ENCODE assay signal across 1 cellular context in the genomic region with DNA sequence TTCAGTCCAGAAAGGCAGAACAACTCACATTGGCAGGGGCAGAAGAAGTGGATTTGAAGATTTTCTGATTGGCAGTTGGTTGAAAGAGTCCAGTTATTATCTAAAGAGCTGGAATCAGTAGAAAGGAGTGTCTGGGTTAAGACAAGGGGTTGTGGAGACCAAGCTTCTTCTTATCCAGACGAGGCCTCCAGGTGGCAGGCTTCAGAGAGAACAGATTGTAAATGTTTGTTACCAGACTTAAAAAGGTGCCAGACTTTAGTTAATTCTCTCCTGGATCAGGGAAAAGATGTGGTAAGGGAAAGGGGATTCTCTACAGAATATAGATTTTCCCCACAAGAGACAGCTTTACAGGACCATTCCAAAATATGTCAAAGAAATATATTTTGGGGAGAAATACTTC.
TF ChIP-seq lines count a peak whose summit lies in the region.

No MANE protein-coding gene starts in this region.

TF ChIP-seq in GM23338, 12 proteins besides CTCF, POLR2A, EP300 and RAD21 (continued from another document):
- TF ChIP-seq, protein P1, sequence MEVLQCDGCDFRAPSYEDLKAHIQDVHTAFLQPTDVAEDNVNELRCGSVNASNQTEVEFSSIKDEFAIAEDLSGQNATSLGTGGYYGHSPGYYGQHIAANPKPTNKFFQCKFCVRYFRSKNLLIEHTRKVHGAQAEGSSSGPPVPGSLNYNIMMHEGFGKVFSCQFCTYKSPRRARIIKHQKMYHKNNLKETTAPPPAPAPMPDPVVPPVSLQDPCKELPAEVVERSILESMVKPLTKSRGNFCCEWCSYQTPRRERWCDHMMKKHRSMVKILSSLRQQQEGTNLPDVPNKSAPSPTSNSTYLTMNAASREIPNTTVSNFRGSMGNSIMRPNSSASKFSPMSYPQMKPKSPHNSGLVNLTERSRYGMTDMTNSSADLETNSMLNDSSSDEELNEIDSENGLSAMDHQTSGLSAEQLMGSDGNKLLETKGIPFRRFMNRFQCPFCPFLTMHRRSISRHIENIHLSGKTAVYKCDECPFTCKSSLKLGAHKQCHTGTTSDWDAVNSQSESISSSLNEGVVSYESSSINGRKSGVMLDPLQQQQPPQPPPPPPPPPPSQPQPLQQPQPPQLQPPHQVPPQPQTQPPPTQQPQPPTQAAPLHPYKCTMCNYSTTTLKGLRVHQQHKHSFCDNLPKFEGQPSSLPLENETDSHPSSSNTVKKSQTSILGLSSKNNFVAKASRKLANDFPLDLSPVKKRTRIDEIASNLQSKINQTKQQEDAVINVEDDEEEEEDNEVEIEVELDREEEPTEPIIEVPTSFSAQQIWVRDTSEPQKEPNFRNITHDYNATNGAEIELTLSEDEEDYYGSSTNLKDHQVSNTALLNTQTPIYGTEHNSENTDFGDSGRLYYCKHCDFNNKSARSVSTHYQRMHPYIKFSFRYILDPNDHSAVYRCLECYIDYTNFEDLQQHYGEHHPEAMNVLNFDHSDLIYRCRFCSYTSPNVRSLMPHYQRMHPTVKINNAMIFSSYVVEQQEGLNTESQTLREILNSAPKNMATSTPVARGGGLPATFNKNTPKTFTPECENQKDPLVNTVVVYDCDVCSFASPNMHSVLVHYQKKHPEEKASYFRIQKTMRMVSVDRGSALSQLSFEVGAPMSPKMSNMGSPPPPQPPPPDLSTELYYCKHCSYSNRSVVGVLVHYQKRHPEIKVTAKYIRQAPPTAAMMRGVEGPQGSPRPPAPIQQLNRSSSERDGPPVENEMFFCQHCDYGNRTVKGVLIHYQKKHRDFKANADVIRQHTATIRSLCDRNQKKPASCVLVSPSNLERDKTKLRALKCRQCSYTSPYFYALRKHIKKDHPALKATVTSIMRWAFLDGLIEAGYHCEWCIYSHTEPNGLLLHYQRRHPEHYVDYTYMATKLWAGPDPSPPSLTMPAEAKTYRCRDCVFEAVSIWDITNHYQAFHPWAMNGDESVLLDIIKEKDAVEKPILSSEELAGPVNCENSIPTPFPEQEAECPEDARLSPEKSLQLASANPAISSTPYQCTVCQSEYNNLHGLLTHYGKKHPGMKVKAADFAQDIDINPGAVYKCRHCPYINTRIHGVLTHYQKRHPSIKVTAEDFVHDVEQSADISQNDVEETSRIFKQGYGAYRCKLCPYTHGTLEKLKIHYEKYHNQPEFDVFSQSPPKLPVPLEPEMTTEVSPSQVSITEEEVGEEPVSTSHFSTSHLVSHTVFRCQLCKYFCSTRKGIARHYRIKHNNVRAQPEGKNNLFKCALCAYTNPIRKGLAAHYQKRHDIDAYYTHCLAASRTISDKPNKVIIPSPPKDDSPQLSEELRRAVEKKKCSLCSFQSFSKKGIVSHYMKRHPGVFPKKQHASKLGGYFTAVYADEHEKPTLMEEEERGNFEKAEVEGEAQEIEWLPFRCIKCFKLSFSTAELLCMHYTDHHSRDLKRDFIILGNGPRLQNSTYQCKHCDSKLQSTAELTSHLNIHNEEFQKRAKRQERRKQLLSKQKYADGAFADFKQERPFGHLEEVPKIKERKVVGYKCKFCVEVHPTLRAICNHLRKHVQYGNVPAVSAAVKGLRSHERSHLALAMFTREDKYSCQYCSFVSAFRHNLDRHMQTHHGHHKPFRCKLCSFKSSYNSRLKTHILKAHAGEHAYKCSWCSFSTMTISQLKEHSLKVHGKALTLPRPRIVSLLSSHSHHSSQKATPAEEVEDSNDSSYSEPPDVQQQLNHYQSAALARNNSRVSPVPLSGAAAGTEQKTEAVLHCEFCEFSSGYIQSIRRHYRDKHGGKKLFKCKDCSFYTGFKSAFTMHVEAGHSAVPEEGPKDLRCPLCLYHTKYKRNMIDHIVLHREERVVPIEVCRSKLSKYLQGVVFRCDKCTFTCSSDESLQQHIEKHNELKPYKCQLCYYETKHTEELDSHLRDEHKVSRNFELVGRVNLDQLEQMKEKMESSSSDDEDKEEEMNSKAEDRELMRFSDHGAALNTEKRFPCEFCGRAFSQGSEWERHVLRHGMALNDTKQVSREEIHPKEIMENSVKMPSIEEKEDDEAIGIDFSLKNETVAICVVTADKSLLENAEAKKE (CRISPR knock-in tag; IDR thresholded peaks at IDR 0.05): no peak
- TF ChIP-seq STAT1 (IDR thresholded peaks at IDR 0.05; ENCODE audit: unreplicated experiment) (no peak), ZNF114 (CRISPR knock-in tag; IDR thresholded peaks at IDR 0.05) (no peak), NANOG (IDR thresholded peaks at IDR 0.05; ENCODE audit: borderline replicate concordance) (no peak), CREB1 (CRISPR knock-in tag; IDR thresholded peaks at IDR 0.05; ENCODE audit: low read depth) (no peak), EZH2 (IDR thresholded peaks at IDR 0.05; ENCODE audit: low read depth, unreplicated experiment) (no peak), JUNB (IDR thresholded peaks at IDR 0.05; ENCODE audit: unreplicated experiment) (no peak), POLR2AphosphoS5 (IDR thresholded peaks at IDR 0.05; ENCODE audit: low read depth) (no peak)
- TF ChIP-seq, protein P2, sequence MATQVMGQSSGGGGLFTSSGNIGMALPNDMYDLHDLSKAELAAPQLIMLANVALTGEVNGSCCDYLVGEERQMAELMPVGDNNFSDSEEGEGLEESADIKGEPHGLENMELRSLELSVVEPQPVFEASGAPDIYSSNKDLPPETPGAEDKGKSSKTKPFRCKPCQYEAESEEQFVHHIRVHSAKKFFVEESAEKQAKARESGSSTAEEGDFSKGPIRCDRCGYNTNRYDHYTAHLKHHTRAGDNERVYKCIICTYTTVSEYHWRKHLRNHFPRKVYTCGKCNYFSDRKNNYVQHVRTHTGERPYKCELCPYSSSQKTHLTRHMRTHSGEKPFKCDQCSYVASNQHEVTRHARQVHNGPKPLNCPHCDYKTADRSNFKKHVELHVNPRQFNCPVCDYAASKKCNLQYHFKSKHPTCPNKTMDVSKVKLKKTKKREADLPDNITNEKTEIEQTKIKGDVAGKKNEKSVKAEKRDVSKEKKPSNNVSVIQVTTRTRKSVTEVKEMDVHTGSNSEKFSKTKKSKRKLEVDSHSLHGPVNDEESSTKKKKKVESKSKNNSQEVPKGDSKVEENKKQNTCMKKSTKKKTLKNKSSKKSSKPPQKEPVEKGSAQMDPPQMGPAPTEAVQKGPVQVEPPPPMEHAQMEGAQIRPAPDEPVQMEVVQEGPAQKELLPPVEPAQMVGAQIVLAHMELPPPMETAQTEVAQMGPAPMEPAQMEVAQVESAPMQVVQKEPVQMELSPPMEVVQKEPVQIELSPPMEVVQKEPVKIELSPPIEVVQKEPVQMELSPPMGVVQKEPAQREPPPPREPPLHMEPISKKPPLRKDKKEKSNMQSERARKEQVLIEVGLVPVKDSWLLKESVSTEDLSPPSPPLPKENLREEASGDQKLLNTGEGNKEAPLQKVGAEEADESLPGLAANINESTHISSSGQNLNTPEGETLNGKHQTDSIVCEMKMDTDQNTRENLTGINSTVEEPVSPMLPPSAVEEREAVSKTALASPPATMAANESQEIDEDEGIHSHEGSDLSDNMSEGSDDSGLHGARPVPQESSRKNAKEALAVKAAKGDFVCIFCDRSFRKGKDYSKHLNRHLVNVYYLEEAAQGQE (IDR thresholded peaks at IDR 0.05; ENCODE audit: unreplicated experiment): no peak
- TF ChIP-seq, protein P3, sequence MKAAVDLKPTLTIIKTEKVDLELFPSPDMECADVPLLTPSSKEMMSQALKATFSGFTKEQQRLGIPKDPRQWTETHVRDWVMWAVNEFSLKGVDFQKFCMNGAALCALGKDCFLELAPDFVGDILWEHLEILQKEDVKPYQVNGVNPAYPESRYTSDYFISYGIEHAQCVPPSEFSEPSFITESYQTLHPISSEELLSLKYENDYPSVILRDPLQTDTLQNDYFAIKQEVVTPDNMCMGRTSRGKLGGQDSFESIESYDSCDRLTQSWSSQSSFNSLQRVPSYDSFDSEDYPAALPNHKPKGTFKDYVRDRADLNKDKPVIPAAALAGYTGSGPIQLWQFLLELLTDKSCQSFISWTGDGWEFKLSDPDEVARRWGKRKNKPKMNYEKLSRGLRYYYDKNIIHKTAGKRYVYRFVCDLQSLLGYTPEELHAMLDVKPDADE (IDR thresholded peaks at IDR 0.05): no peak
TF ChIP-seq in GM23338: peak in this region for 0.
